ENCODE assay signal across 18 cellular contexts in genomic region chr1:36390411-36390810, GRCh38. TPM values are rescaled to one million over a fixed set of nuclear protein-coding genes. Genes with fewer than 3 reads are reported as not detected.
DNase-seq lines count a peak whose midpoint lies in the region; ATAC-seq and TF ChIP-seq lines count a peak whose summit lies in the region.
"Had no signal": no experiment of that assay in that cellular context is flagged by ENCODE, and none has a peak within 500 bp of the region (broad histone marks: within the 10 kb centered on the region; RNA-seq: fewer than 3 reads in every experiment).

No MANE protein-coding gene starts in this region.

- H3K36me3 ChIP-seq in OCI-LY7 (ENCODE audit: insufficient read depth, low read length), result peaks cover 52% of the 10 kb centered on the region
- peaks cover 0 to 46% of the 10 kb centered on the region in 2 donors for H3K36me3 ChIP-seq in gastroesophageal sphincter
- H3K36me3 ChIP-seq in testis (ENCODE audit: low read depth, missing control alignments), result no peaks in the 10 kb centered on the region
- H3K36me3 ChIP-seq in endodermal cell (ENCODE audit: control insufficient read depth, insufficient read depth, low read length), result peaks cover 44% of the 10 kb centered on the region

- 77% methylated on average over 2 of the region's 2 CpGs; no CpG with 5 or more reads in 1 of the 2 donors for WGBS in gastroesophageal sphincter (ENCODE audit: low coverage in 1 of 2), 2 donors
- 87 to 89% methylated on average over 2 of the region's 2 CpGs for WGBS in testis, 2 donors
- WGBS in endodermal cell (ENCODE audit: insufficient coverage in 1 of 2, insufficient read length in 1 of 2), 2 experiments, result 83 to 89% methylated on average over 1 to 2 of the region's 2 CpGs

- H3K9me3 ChIP-seq in OCI-LY7 (ENCODE audit: low read length) (no peaks in the 10 kb centered on the region), gastroesophageal sphincter (no peaks in the 10 kb centered on the region), testis (no peaks in the 10 kb centered on the region), endodermal cell (ENCODE audit: control insufficient read depth, low read length) (no peaks in the 10 kb centered on the region)
- H3K9me3 ChIP-seq: adrenal gland had no signal

- TF ChIP-seq POLR2A in gastroesophageal sphincter (IDR thresholded peaks at IDR 0.05) (no peak), testis (IDR thresholded peaks at IDR 0.05) (no peak)

- TF ChIP-seq CTCF in OCI-LY7 (conservative IDR thresholded peaks at IDR 0.05; ENCODE audit: low read length) (no peak), gastroesophageal sphincter (IDR thresholded peaks at IDR 0.05) (no peak), testis (IDR thresholded peaks at IDR 0.05) (no peak), endodermal cell (conservative IDR thresholded peaks at IDR 0.05) (no peak)

- H3K27ac ChIP-seq in OCI-LY7 (ENCODE audit: low read depth, low read length, poor library complexity, severe bottlenecking) (peak overlapping the region; percentile 98), gastroesophageal sphincter (peak overlapping the region in 3 of 4 donors; percentile 96 to 99 (median 97)), testis (peak overlapping the region; percentile 92 to 97), endodermal cell (ENCODE audit: low read depth, low read length) (no peak overlapping the region)

- H3K4me1 Mint-ChIP-seq in activated T-cell treated with anti-CD3 and anti-CD28 coated beads, Interleukin-2, amount 50 U/mL, for 24 hours (ENCODE audit: low read depth), result peaks cover 47% of the 10 kb centered on the region
- H3K4me1 Mint-ChIP-seq in activated T-cell treated with anti-CD3 and anti-CD28 coated beads, Interleukin-2, amount 50 U/mL, for 4 hours (ENCODE audit: low read depth), result peaks cover 34% of the 10 kb centered on the region
- H3K4me1 Mint-ChIP-seq in endodermal cell, result peaks cover 21% of the 10 kb centered on the region
- H3K4me1 Mint-ChIP-seq in activated T-helper 2 cell treated with anti-CD3 and anti-CD28 coated beads, Interferon-gamma antibody, Interleukin-2, Interleukin-4, amounts not matched to agents 10 μg/mL and 5 μg/mL and 100 μg/mL, durations not matched to agents 14 hours and 24 hours and 36 hours (ENCODE audit: low read depth), result peaks cover 16% of the 10 kb centered on the region

- H3K9me3 Mint-ChIP-seq in activated T-cell treated with anti-CD3 and anti-CD28 coated beads, Interleukin-2, amount 50 U/mL, for 24 hours, result no peaks in the 10 kb centered on the region
- H3K9me3 Mint-ChIP-seq in activated T-cell treated with anti-CD3 and anti-CD28 coated beads, Interleukin-2, amount 50 U/mL, for 4 hours, result no peaks in the 10 kb centered on the region
- no peaks in the 10 kb centered on the region for H3K9me3 Mint-ChIP-seq in endodermal cell
- no peaks in the 10 kb centered on the region for H3K9me3 Mint-ChIP-seq in activated T-helper 2 cell treated with anti-CD3 and anti-CD28 coated beads, Interferon-gamma antibody, Interleukin-2, Interleukin-4, amounts not matched to agents 10 μg/mL and 5 μg/mL and 100 μg/mL, durations not matched to agents 14 hours and 24 hours and 36 hours

- H3K9ac ChIP-seq in endodermal cell (ENCODE audit: extremely low read depth, low read length, poor library complexity, severe bottlenecking), result no peak overlapping the region

- H3K27me3 ChIP-seq in gastroesophageal sphincter (no peaks in the 10 kb centered on the region), testis (no peaks in the 10 kb centered on the region), endodermal cell (ENCODE audit: control insufficient read depth, insufficient read depth, low read length, poor library complexity, severe bottlenecking) (no peaks in the 10 kb centered on the region)
- H3K27me3 ChIP-seq: adrenal gland had no signal

- no peaks in the 10 kb centered on the region for H4K20me1 ChIP-seq in OCI-LY7 (ENCODE audit: insufficient read depth, low read length)

- POLR2A ChIA-PET in OCI-LY7 (lab: Charles Lee), result interaction anchor here (1.2 to 1.9 kb wide), 2 partner anchors 9 to 23 kb away, joined by 3 to 9 read pairs; no protein-coding TSS in a partner anchor

- CTCF ChIA-PET in OCI-LY7 (lab: Charles Lee; ENCODE audit: unreplicated experiment), result interaction anchor here (0.5 kb wide), 1 partner anchor 303 kb away, joined by 3 read pairs; no protein-coding TSS in a partner anchor

- peak overlapping the region; percentile 51 for H3K4me3 ChIP-seq in OCI-LY7 (ENCODE audit: low read depth, low read length, poor library complexity, severe bottlenecking)
- H3K4me3 ChIP-seq in gastroesophageal sphincter, result no peak overlapping the region
- no peak overlapping the region for H3K4me3 ChIP-seq in testis
- H3K4me3 ChIP-seq in endodermal cell (ENCODE audit: low read length), result no peak overlapping the region
- H3K4me3 ChIP-seq: adrenal gland, SK-N-MC had no signal

- no peaks in the 10 kb centered on the region for H3K27me3 Mint-ChIP-seq in activated T-cell treated with anti-CD3 and anti-CD28 coated beads, Interleukin-2, amount 50 U/mL, for 24 hours
- no peaks in the 10 kb centered on the region for H3K27me3 Mint-ChIP-seq in activated T-cell treated with anti-CD3 and anti-CD28 coated beads, Interleukin-2, amount 50 U/mL, for 4 hours (ENCODE audit: low read depth)
- H3K27me3 Mint-ChIP-seq in endodermal cell (ENCODE audit: insufficient read depth), result no peaks in the 10 kb centered on the region
- no peaks in the 10 kb centered on the region for H3K27me3 Mint-ChIP-seq in activated T-helper 2 cell treated with anti-CD3 and anti-CD28 coated beads, Interferon-gamma antibody, Interleukin-2, Interleukin-4, amounts not matched to agents 10 μg/mL and 5 μg/mL and 100 μg/mL, durations not matched to agents 14 hours and 24 hours and 36 hours (ENCODE audit: low read depth)

- no peaks in the 10 kb centered on the region for H3K9me2 ChIP-seq in OCI-LY7 (ENCODE audit: insufficient read depth, low read length)

- no peak overlapping the region for H3K4me3 Mint-ChIP-seq in activated T-cell treated with anti-CD3 and anti-CD28 coated beads, Interleukin-2, amount 50 U/mL, for 24 hours
- H3K4me3 Mint-ChIP-seq in activated T-cell treated with anti-CD3 and anti-CD28 coated beads, Interleukin-2, amount 50 U/mL, for 4 hours, result no peak overlapping the region
- no peak overlapping the region for H3K4me3 Mint-ChIP-seq in endodermal cell
- no peak overlapping the region for H3K4me3 Mint-ChIP-seq in activated T-helper 2 cell treated with anti-CD3 and anti-CD28 coated beads, Interferon-gamma antibody, Interleukin-2, Interleukin-4, amounts not matched to agents 10 μg/mL and 5 μg/mL and 100 μg/mL, durations not matched to agents 14 hours and 24 hours and 36 hours (ENCODE audit: low read depth)

- peaks cover 44% of the 10 kb centered on the region; the same call in 1 of the 2 replicates for H3K79me2 ChIP-seq in OCI-LY7 (ENCODE audit: insufficient read depth, low read depth, low read length)

- H3K4me2 ChIP-seq in OCI-LY7 (ENCODE audit: low read length), result peak overlapping the region; percentile 89

- peaks cover 77% of the 10 kb centered on the region for H3K36me3 Mint-ChIP-seq in activated T-cell treated with anti-CD3 and anti-CD28 coated beads, Interleukin-2, amount 50 U/mL, for 24 hours (ENCODE audit: low read depth)
- H3K36me3 Mint-ChIP-seq in activated T-cell treated with anti-CD3 and anti-CD28 coated beads, Interleukin-2, amount 50 U/mL, for 4 hours (ENCODE audit: insufficient read depth), result peaks cover 25% of the 10 kb centered on the region
- peaks cover 33% of the 10 kb centered on the region for H3K36me3 Mint-ChIP-seq in endodermal cell (ENCODE audit: low read depth)
- H3K36me3 Mint-ChIP-seq in activated T-helper 2 cell treated with anti-CD3 and anti-CD28 coated beads, Interferon-gamma antibody, Interleukin-2, Interleukin-4, amounts not matched to agents 10 μg/mL and 5 μg/mL and 100 μg/mL, durations not matched to agents 14 hours and 24 hours and 36 hours (ENCODE audit: low read depth), result peaks cover 42% of the 10 kb centered on the region

- BruUV-seq in OCI-LY7 (replicated peaks; lab: Mats Ljungman, UMichigan), result no TSS peak

- DNase-seq in activated T-cell treated with anti-CD3 and anti-CD28 coated beads, Interleukin-2, amount 50 U/mL, for 24 hours, result no peak
- DNase-seq in activated T-cell treated with anti-CD3 and anti-CD28 coated beads, Interleukin-2, amount 50 U/mL, for 4 hours, result no peak
- peak; percentile 88 for DNase-seq in OCI-LY7 (ENCODE audit: low spot score)
- no peak for DNase-seq in testis
- DNase-seq in endodermal cell, result no peak
- no peak for DNase-seq in activated T-helper 2 cell treated with anti-CD3 and anti-CD28 coated beads, Interferon-gamma antibody, Interleukin-2, Interleukin-4, amounts not matched to agents 10 μg/mL and 5 μg/mL and 100 μg/mL, durations not matched to agents 14 hours and 24 hours and 36 hours (ENCODE audit: low spot score)
- DNase-seq: adrenal gland, COR-L47, erythroblast, GF-D8, head of caudate nucleus, NCI-H146, NCI-H446 treated with DMSO at 0.1 percent for 48 hours, nucleus accumbens, substantia nigra had no signal

- H2AFZ ChIP-seq in OCI-LY7 (ENCODE audit: low read length), result no peak overlapping the region

- H3K27ac Mint-ChIP-seq in activated T-cell treated with anti-CD3 and anti-CD28 coated beads, Interleukin-2, amount 50 U/mL, for 24 hours, result peak overlapping the region; percentile 69
- H3K27ac Mint-ChIP-seq in endodermal cell, result no peak overlapping the region
- H3K27ac Mint-ChIP-seq in activated T-helper 2 cell treated with anti-CD3 and anti-CD28 coated beads, Interferon-gamma antibody, Interleukin-2, Interleukin-4, amounts not matched to agents 10 μg/mL and 5 μg/mL and 100 μg/mL, durations not matched to agents 14 hours and 24 hours and 36 hours, result no peak overlapping the region

- intact Hi-C loops in OCI-LY7 (cut with micrococcal nuclease; ENCODE audit: unreplicated experiment), result no loop called here
- intact Hi-C loops in testis (cut with DNase I; ENCODE audit: low total_unique reads), result no loop called here
- intact Hi-C loops in activated T-helper 2 cell treated with anti-CD3 and anti-CD28 coated beads, Interferon-gamma antibody, Interleukin-2, Interleukin-4, amounts not matched to agents 10 μg/mL and 5 μg/mL and 100 μg/mL, durations not matched to agents 14 hours and 24 hours and 36 hours (cut with micrococcal nuclease), result no loop called here

- TF ChIP-seq EP300 in gastroesophageal sphincter (IDR thresholded peaks at IDR 0.05), result no peak

- peaks cover 86% of the 10 kb centered on the region for H3K4me1 ChIP-seq in OCI-LY7 (ENCODE audit: insufficient read depth, low read length, poor library complexity, severe bottlenecking)
- peaks cover 0 to 54% (median 22%) of the 10 kb centered on the region in 3 donors for H3K4me1 ChIP-seq in gastroesophageal sphincter
- H3K4me1 ChIP-seq in testis, result peaks cover 52% of the 10 kb centered on the region
- peaks cover 9% of the 10 kb centered on the region for H3K4me1 ChIP-seq in endodermal cell (ENCODE audit: control insufficient read depth, insufficient read depth, low read length)

- ATAC-seq in activated T-cell treated with anti-CD3 and anti-CD28 coated beads, Interleukin-2, amount 50 U/mL, for 4 hours, result no peak
- ATAC-seq in gastroesophageal sphincter, result no peak
- no peak for ATAC-seq in HG02610 (IDR thresholded peaks at IDR 0.05; ENCODE audit: unreplicated experiment)

RNA-seq across cellular contexts. Expression of gene STK40, which starts 4.7 kb away (rescaled TPM):
- 10 to 100 TPM; 63.9 to 86.1 (median 66.8) TPM for total RNA-seq in activated T-cell treated with anti-CD3 and anti-CD28 coated beads, Interleukin-2, amount 50 U/mL, for 4 hours
- total RNA-seq in OCI-LY7 (2014; rRNA removed; shearing (Covaris generic)), result 41.9 and 43.8 TPM in 2 replicates
- total RNA-seq in OCI-LY7 (2022), result 81.9 and 83.9 TPM in 2 replicates
- 100 to 1,000 TPM in 1 of 4 donors, 10 to 100 TPM in 3; 39.2 to 127 (median 68.6) TPM for total RNA-seq in gastroesophageal sphincter
- total RNA-seq in testis, result 100 to 1,000 TPM; 140 to 159 TPM
- polyA plus RNA-seq in testis (ENCODE audit: insufficient read depth, low read depth, low replicate concordance), result 126 TPM
- total RNA-seq in endodermal cell, result 10 to 100 TPM; 19.4 to 32.4 TPM
- 39.4 TPM for polyA plus RNA-seq in endodermal cell (2013, experiment 1 of 2)
- 38.5 TPM for polyA plus RNA-seq in endodermal cell (2013, experiment 2 of 2)
- 41.3 and 42.4 TPM in 2 replicates for total RNA-seq in activated T-helper 2 cell treated with anti-CD3 and anti-CD28 coated beads, Interferon-gamma antibody, Interleukin-2, Interleukin-4, amounts not matched to agents 10 μg/mL and 5 μg/mL and 100 μg/mL, durations not matched to agents 14 hours and 24 hours and 36 hours

RNA-seq across cellular contexts. Expression of gene LSM10, which starts 7.3 kb away (rescaled TPM):
- total RNA-seq in activated T-cell treated with anti-CD3 and anti-CD28 coated beads, Interleukin-2, amount 50 U/mL, for 4 hours, result 10 to 100 TPM; 80.6 to 96.3 (median 83.8) TPM
- 42.3 and 43.2 TPM in 2 replicates for total RNA-seq in OCI-LY7 (2014; rRNA removed; shearing (Covaris generic))
- total RNA-seq in OCI-LY7 (2022) (132 and 133 TPM in 2 replicates), gastroesophageal sphincter (10 to 100 TPM; 39.5 to 50.2 (median 47.3) TPM), testis (100 to 1,000 TPM in 1 of 2 donors, 10 to 100 TPM in 1; 73.6 to 106 TPM), endodermal cell (10 to 100 TPM; 37.5 to 45.6 TPM)
- 69.1 TPM for polyA plus RNA-seq in testis (ENCODE audit: insufficient read depth, low read depth, low replicate concordance)
- 31.2 TPM for polyA plus RNA-seq in endodermal cell (2013, experiment 1 of 2)
- 32.0 TPM for polyA plus RNA-seq in endodermal cell (2013, experiment 2 of 2)
- 48.4 and 55.3 TPM in 2 replicates for total RNA-seq in activated T-helper 2 cell treated with anti-CD3 and anti-CD28 coated beads, Interferon-gamma antibody, Interleukin-2, Interleukin-4, amounts not matched to agents 10 μg/mL and 5 μg/mL and 100 μg/mL, durations not matched to agents 14 hours and 24 hours and 36 hours

RNA-seq across cellular contexts. Expression of gene OSCP1, which starts 59.8 kb away (rescaled TPM):
- total RNA-seq in activated T-cell treated with anti-CD3 and anti-CD28 coated beads, Interleukin-2, amount 50 U/mL, for 4 hours, result 1 to 10 TPM in 2 of 3 donors, under 1 TPM in 1; 0.61 to 1.8 (median 1.5) TPM
- 0.82 and 1.4 TPM in 2 replicates for total RNA-seq in OCI-LY7 (2014; rRNA removed; shearing (Covaris generic))
- total RNA-seq in OCI-LY7 (2022) (2.0 and 3.5 TPM in 2 replicates), gastroesophageal sphincter (10 to 100 TPM in 2 of 4 donors, 1 to 10 TPM in 2; 6.5 to 13.9 (median 10.0) TPM), testis (10 to 100 TPM; 50.7 to 72.1 TPM), endodermal cell (10 to 100 TPM in 1 of 2 donors, 1 to 10 TPM in 1; 9.6 to 10.5 TPM)
- 199 TPM for polyA plus RNA-seq in testis (ENCODE audit: insufficient read depth, low read depth, low replicate concordance)
- 11.8 TPM for polyA plus RNA-seq in endodermal cell (2013, experiment 1 of 2)
- 11.6 TPM for polyA plus RNA-seq in endodermal cell (2013, experiment 2 of 2)
- total RNA-seq in activated T-helper 2 cell treated with anti-CD3 and anti-CD28 coated beads, Interferon-gamma antibody, Interleukin-2, Interleukin-4, amounts not matched to agents 10 μg/mL and 5 μg/mL and 100 μg/mL, durations not matched to agents 14 hours and 24 hours and 36 hours, result 0.59 and 1.2 TPM in 2 replicates
